Comparison of ENCODE assay signal across 23 cellular contexts in the genomic region with DNA sequence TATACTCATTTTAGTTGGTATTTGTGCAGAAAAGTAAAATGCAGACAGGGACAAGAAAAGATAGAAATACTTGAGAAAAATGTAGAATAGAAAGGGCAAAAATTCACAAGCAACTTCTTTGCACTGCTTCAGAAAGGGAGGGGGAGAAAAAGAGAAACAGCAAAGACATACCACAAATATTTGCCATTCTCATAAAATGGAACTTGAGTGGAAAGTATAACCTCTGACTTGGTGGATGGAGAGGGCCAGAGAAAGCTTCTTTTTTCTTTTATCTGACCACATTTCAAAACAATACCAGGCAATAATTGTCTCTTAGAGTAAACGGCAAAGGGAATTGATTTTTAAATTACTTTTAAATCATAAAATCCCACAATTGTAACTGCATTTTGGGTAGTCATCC. TPM values are rescaled to one million over a fixed set of nuclear protein-coding genes. Genes with fewer than 3 reads are reported as not detected.
DNase-seq lines count a peak whose midpoint lies in the region; ATAC-seq, FAIRE-seq and TF ChIP-seq lines count a peak whose summit lies in the region.
"Had no signal": no experiment of that assay in that cellular context is flagged by ENCODE, and none has a peak within 500 bp of the region (broad histone marks: within the 10 kb centered on the region; RNA-seq: fewer than 3 reads in every experiment).

No MANE protein-coding gene starts in this region.

- no peak overlapping the region for H3K4ac ChIP-seq in mesenchymal stem cell (ENCODE audit: low read depth in 1 of 2, low read length in 2 of 2)

- peaks cover 6% of the 10 kb centered on the region; the same call in 1 of the 2 replicates for H3K4me1 ChIP-seq in HEK293 (ENCODE audit: control insufficient read depth, insufficient read depth, low read length)
- peaks cover 5% of the 10 kb centered on the region for H3K4me1 ChIP-seq in mesenchymal stem cell (ENCODE audit: control insufficient read depth, insufficient read depth, low read depth, low read length)
- H3K4me1 ChIP-seq in pancreas: no peaks in the 10 kb centered on the region
- H3K4me1 ChIP-seq: BLaER1 treated with 17β-estradiol and CSF1 and Interleukin-3, amounts not matched to agents 10 nM and 100 nM; psoas muscle; SJCRH30; tibial nerve had no signal

- POLR2A ChIA-PET in HEK293 (lab: Yijun Ruan, JAX): no interaction called here

- no peak for TF ChIP-seq CTCF in HEK293 (tag by site-specific recombination; IDR thresholded peaks at IDR 0.05)
- no peak for TF ChIP-seq CTCF in astrocyte of the spinal cord (IDR thresholded peaks at IDR 0.05; ENCODE audit: low read depth, low read length)
- no peak for TF ChIP-seq CTCF in pancreas (IDR thresholded peaks at IDR 0.05)

- H3K4me3 ChIP-seq in HEK293 (ENCODE audit: low read depth, low read length) (no peak overlapping the region), astrocyte of the spinal cord (ENCODE audit: low read depth, low read length) (no peak overlapping the region), mesenchymal stem cell (ENCODE audit: insufficient read depth in 1 of 2, low read depth in 1 of 2, low read length in 2 of 2) (no peak overlapping the region), pancreas (no peak overlapping the region)
- H3K4me3 ChIP-seq: adrenal gland; BLaER1 treated with 17β-estradiol and CSF1 and Interleukin-3, amounts not matched to agents 10 nM and 100 nM; dorsolateral prefrontal cortex; psoas muscle; SJCRH30; skin epidermis; tibial nerve had no signal

- H4K91ac ChIP-seq in mesenchymal stem cell (ENCODE audit: low read length): no peak overlapping the region

- no peak overlapping the region for H2BK120ac ChIP-seq in mesenchymal stem cell (ENCODE audit: low read depth, low read length)

- DNase-seq in astrocyte of the spinal cord (ENCODE audit: low read depth, low spot score) (peak; percentile 41), mesenchymal stem cell (peak; percentile 21), pancreas (no peak)
- no peak for DNase-seq in stimulated activated naive CD8-positive, alpha-beta T cell treated with anti-CD3 and anti-CD28 coated beads, Interleukin-15, Interleukin-2, amounts not matched to agents 100 U/mL and 50 U/mL, for 24 hours
- DNase-seq: activated CD8-positive, alpha-beta memory T cell treated with anti-CD3 and anti-CD28 coated beads, Interleukin-2, amount 50 U/mL, for 4 hours; activated effector memory CD4-positive, alpha-beta T cell treated with Interleukin-2 at 50 U/mL for 16 hours; adrenal gland; dorsolateral prefrontal cortex; erythroblast; left cardiac atrium; midbrain; NCI-H1048; NCI-H1930; NCI-H2227 treated with DMSO at 0.1 percent for 48 hours; psoas muscle; SJCRH30 had no signal

- H2AFZ ChIP-seq in mesenchymal stem cell (ENCODE audit: low read depth, low read length): no peak overlapping the region

- no peaks in the 10 kb centered on the region for H3K79me1 ChIP-seq in mesenchymal stem cell (replicated peaks; ENCODE audit: low read length, poor library complexity, severe bottlenecking)

- H3K23ac ChIP-seq in mesenchymal stem cell (ENCODE audit: low read length in 2 of 2): no peak overlapping the region

- no peak for FAIRE-seq in pancreas (lab: Jason Lieb, UNC)

- H3K9me3 ChIP-seq in HEK293 (ENCODE audit: control insufficient read depth, insufficient read depth, low read depth, low read length) (no peaks in the 10 kb centered on the region), mesenchymal stem cell (ENCODE audit: control insufficient read depth, low read length) (no peaks in the 10 kb centered on the region), pancreas (no peaks in the 10 kb centered on the region)
- H3K9me3 ChIP-seq: adrenal gland; BLaER1 treated with 17β-estradiol and CSF1 and Interleukin-3, amounts not matched to agents 10 nM and 100 nM; psoas muscle; SJCRH30; tibial nerve had no signal

- ATAC-seq in pancreas (no peak), GM21528 (IDR thresholded peaks at IDR 0.05; ENCODE audit: low FRiP score, unreplicated experiment) (no peak)
- ATAC-seq in activated CD4-positive, CD25-positive, alpha-beta regulatory T cell treated with anti-CD3 and anti-CD28 coated beads, Interleukin-2, amount 50 U/mL, for 24 hours: no peak
- no peak for ATAC-seq in stimulated activated naive CD8-positive, alpha-beta T cell treated with anti-CD3 and anti-CD28 coated beads, Interleukin-15, Interleukin-2, amounts not matched to agents 100 U/mL and 50 U/mL, for 24 hours
- ATAC-seq: left cardiac atrium, psoas muscle had no signal

- no peak overlapping the region for H2BK15ac ChIP-seq in mesenchymal stem cell (ENCODE audit: low read depth, poor library complexity, severe bottlenecking)

- no peak overlapping the region for H3K18ac ChIP-seq in mesenchymal stem cell (ENCODE audit: low read depth in 1 of 2, low read length in 2 of 2)

- H4K8ac ChIP-seq in mesenchymal stem cell (ENCODE audit: low read length): no peak overlapping the region

- peaks cover 0 to 2% of the 10 kb centered on the region in 2 experiments for H3K27me3 ChIP-seq in mesenchymal stem cell (ENCODE audit: control insufficient read depth in 1 of 2, insufficient read depth in 1 of 2, low read length in 2 of 2)
- no peaks in the 10 kb centered on the region for H3K27me3 ChIP-seq in pancreas
- H3K27me3 ChIP-seq: adrenal gland; BLaER1 treated with 17β-estradiol and CSF1 and Interleukin-3, amounts not matched to agents 10 nM and 100 nM; SJCRH30; tibial nerve had no signal

- WGBS in mesenchymal stem cell: no CpG with 5 or more reads among the region's 1 CpG
- WGBS in pancreas, 2 donors: 48 to 59% methylated on average over 1 of the region's 1 CpG

- H3K14ac ChIP-seq in mesenchymal stem cell (ENCODE audit: low read length in 2 of 2): no peak overlapping the region

- intact Hi-C loops in pancreas (cut with DNase I): no loop called here

- H2AK5ac ChIP-seq in mesenchymal stem cell (ENCODE audit: low read length, severe bottlenecking): no peak overlapping the region

- no peak overlapping the region for H2BK12ac ChIP-seq in mesenchymal stem cell (ENCODE audit: low read length in 2 of 2)

- in situ Hi-C loops in astrocyte of the spinal cord (cut with HindIII; ENCODE audit: low sequenced_read_pairs): no loop called here

- H3K36me3 ChIP-seq in HEK293 (ENCODE audit: control insufficient read depth in 2 of 2, insufficient read depth in 1 of 2, low read length in 2 of 2) (no peaks in the 10 kb centered on the region), mesenchymal stem cell (ENCODE audit: control insufficient read depth in 1 of 2, insufficient read depth in 2 of 2, low read depth in 1 of 2, low read length in 2 of 2) (peaks cover 0 to 3% of the 10 kb centered on the region in 2 experiments), pancreas (no peaks in the 10 kb centered on the region)
- H3K36me3 ChIP-seq: adrenal gland; BLaER1 treated with 17β-estradiol and CSF1 and Interleukin-3, amounts not matched to agents 10 nM and 100 nM; SJCRH30; tibial nerve had no signal

- no peak overlapping the region for H2BK5ac ChIP-seq in mesenchymal stem cell (ENCODE audit: low read depth, low read length, poor library complexity, severe bottlenecking)

- no peak overlapping the region for H3K27ac ChIP-seq in HEK293 (ENCODE audit: extremely low read depth, low read depth, low read length)
- H3K27ac ChIP-seq in mesenchymal stem cell (ENCODE audit: low read length, poor library complexity, severe bottlenecking): peak overlapping the region; percentile 74
- H3K27ac ChIP-seq in pancreas: no peak overlapping the region
- H3K27ac ChIP-seq: adrenal gland; BLaER1 treated with 17β-estradiol and CSF1 and Interleukin-3, amounts not matched to agents 10 nM and 100 nM; dorsolateral prefrontal cortex; psoas muscle; SJCRH30; skin epidermis; tibial nerve; VCaP had no signal

- no peak overlapping the region for H3K4me2 ChIP-seq in mesenchymal stem cell (ENCODE audit: low read length, poor library complexity, severe bottlenecking)
- H3K4me2 ChIP-seq: BLaER1 treated with 17β-estradiol and CSF1 and Interleukin-3, amounts not matched to agents 10 nM and 100 nM had no signal

- CTCF ChIA-PET in HEK293 (lab: Yijun Ruan, JAX): no interaction called here

- no peak overlapping the region for H3K9ac ChIP-seq in mesenchymal stem cell (ENCODE audit: low read length)
- H3K9ac ChIP-seq: BLaER1 treated with 17β-estradiol and CSF1 and Interleukin-3, amounts not matched to agents 10 nM and 100 nM had no signal

TF ChIP-seq in HEK293, 187 proteins besides CTCF, POLR2A, EP300 and RAD21:
- TF ChIP-seq ZNF341 (tag by site-specific recombination; IDR thresholded peaks at IDR 0.05; ENCODE audit: low read depth): peak; percentile 55
- TF ChIP-seq ZNF132 (tag by site-specific recombination; IDR thresholded peaks at IDR 0.05; ENCODE audit: borderline replicate concordance): no peak
- no peak for TF ChIP-seq GLIS1 (tag by site-specific recombination; IDR thresholded peaks at IDR 0.05)
- TF ChIP-seq, protein P1, sequence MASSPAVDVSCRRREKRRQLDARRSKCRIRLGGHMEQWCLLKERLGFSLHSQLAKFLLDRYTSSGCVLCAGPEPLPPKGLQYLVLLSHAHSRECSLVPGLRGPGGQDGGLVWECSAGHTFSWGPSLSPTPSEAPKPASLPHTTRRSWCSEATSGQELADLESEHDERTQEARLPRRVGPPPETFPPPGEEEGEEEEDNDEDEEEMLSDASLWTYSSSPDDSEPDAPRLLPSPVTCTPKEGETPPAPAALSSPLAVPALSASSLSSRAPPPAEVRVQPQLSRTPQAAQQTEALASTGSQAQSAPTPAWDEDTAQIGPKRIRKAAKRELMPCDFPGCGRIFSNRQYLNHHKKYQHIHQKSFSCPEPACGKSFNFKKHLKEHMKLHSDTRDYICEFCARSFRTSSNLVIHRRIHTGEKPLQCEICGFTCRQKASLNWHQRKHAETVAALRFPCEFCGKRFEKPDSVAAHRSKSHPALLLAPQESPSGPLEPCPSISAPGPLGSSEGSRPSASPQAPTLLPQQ (tag by site-specific recombination; IDR thresholded peaks at IDR 0.05): no peak
- no peak for TF ChIP-seq ZNF274 (IDR thresholded peaks at IDR 0.05; ENCODE audit: low read length)
- no peak for TF ChIP-seq ZNF274 (tag by site-specific recombination; IDR thresholded peaks at IDR 0.05; ENCODE audit: borderline replicate concordance)
- no peak for TF ChIP-seq KLF16 (tag by site-specific recombination; IDR thresholded peaks at IDR 0.05)
- TF ChIP-seq PRDM1 (tag by site-specific recombination; IDR thresholded peaks at IDR 0.05): peak; percentile 63
- TF ChIP-seq WT1 (tag by site-specific recombination; IDR thresholded peaks at IDR 0.05): no peak
- TF ChIP-seq ZNF548 (tag by site-specific recombination; IDR thresholded peaks at IDR 0.05): no peak
- TF ChIP-seq ZNF114 (tag by site-specific recombination; IDR thresholded peaks at IDR 0.05): no peak
- no peak for TF ChIP-seq GLI4 (tag by site-specific recombination; IDR thresholded peaks at IDR 0.05)
- TF ChIP-seq ZNF48 (tag by site-specific recombination; IDR thresholded peaks at IDR 0.05): no peak
- no peak for TF ChIP-seq ZNF785 (tag by site-specific recombination; IDR thresholded peaks at IDR 0.05)

RNA-seq across cellular contexts. Expression of a gene that starts 35.8 kb away (rescaled TPM):
- polyA plus RNA-seq in mesenchymal stem cell (2013, experiment 1 of 2): 13.5 TPM
- 14.5 TPM for polyA plus RNA-seq in mesenchymal stem cell (2013, experiment 2 of 2)
- total RNA-seq in pancreas: 1 to 10 TPM; 4.0 to 9.2 (median 6.6) TPM
- 1 to 10 TPM; 2.5 to 6.6 TPM for polyA plus RNA-seq in pancreas

Comparison
In these comparisons a context has a peak if more than half of its experiments do, and no peak if none do; other contexts are left out.
1. DNase-seq: peak in astrocyte of the spinal cord (single experiment) and mesenchymal stem cell (single experiment); none in pancreas (0 of 6) and stimulated activated naive CD8-positive, alpha-beta T cell treated with anti-CD3 and anti-CD28 coated beads, Interleukin-15, Interleukin-2, amounts not matched to agents 100 U/mL and 50 U/mL, for 24 hours (single experiment).